In the genomic region with DNA sequence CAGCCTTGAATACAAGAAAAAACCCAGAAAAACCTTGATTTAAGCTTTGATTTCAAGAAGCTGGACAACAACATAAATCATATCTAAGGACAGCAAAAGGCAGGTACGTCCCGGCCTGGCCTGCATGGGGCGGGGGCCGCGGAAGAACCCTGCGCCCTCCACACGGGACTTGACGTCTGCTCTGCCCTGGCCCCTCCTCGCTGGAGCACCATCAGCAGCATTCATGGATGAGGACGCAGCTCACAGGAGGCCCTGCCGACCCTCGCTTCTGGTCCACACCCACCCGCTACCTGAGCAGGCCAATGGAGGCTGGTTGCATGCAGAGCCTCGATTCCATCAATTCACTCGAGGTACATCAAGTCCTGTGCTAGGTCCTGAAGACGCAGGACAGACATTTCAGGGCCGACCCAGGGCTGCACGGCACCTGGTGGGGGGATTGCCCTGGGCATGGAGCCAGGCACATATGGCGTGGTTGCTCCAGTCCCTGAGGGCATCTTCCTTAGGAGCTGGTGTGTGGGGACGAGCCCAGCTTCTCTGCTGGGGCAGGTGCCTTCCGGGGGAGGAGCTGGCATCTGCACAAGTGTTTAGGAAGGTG, we compare ENCODE assay signal across 1 cellular context.
TF ChIP-seq lines count a peak whose summit lies in the region.

No MANE protein-coding gene starts in this region.

TF ChIP-seq in H1, 55 proteins besides CTCF, POLR2A, EP300 and RAD21:
- TF ChIP-seq RBBP5 (IDR thresholded peaks at IDR 0.05; ENCODE audit: borderline replicate concordance, low read depth, low read length) (no peak), RNF2 (IDR thresholded peaks at IDR 0.05; ENCODE audit: borderline replicate concordance, low read depth, low read length, missing control alignments, poor library complexity, severe bottlenecking) (no peak), SAP30 (IDR thresholded peaks at IDR 0.05; ENCODE audit: insufficient read depth, insufficient replicate concordance, low read length) (no peak), SIRT6 (IDR thresholded peaks at IDR 0.05; ENCODE audit: low read length) (no peak), SP4 (IDR thresholded peaks at IDR 0.05; ENCODE audit: low read length) (no peak), SP2 (IDR thresholded peaks at IDR 0.05; ENCODE audit: low read length) (no peak), YY1 (IDR thresholded peaks at IDR 0.05; ENCODE audit: low read depth, low read length) (no peak), FOSL1 (IDR thresholded peaks at IDR 0.05; ENCODE audit: insufficient read depth, low read depth, low read length) (no peak)
